ENCODE assay signal across 30 cellular contexts in genomic region chr4:8369426-8370105, GRCh38.
"Had no signal": no experiment of that assay in that cellular context is flagged by ENCODE, and none has a peak within 500 bp of the region (broad histone marks: within the 10 kb centered on the region; RNA-seq: fewer than 3 reads in every experiment).

No MANE protein-coding gene starts in this region.

- DNase-seq: activated CD4-positive, alpha-beta memory T cell treated with anti-CD3 and anti-CD28 coated beads, Interleukin-2, amount 10 ng/mL, durations not matched to agents 7 days and 5 days; activated CD4-positive, alpha-beta T cell treated with anti-CD3 and anti-CD28 coated beads, Interleukin-2, amount 10 ng/mL, durations not matched to agents 24 days and 14 days; activated CD4-positive, CD25-positive, alpha-beta regulatory T cell treated with anti-CD3 and anti-CD28 coated beads, Interleukin-2, amount 50 U/mL, for 72 hours; activated effector memory CD4-positive, alpha-beta T cell treated with Interleukin-2 at 50 U/mL for 16 hours; activated naive CD4-positive, alpha-beta T cell treated with Interleukin-2 at 50 U/mL for 16 hours; activated naive CD8-positive, alpha-beta T cell treated with anti-CD3 and anti-CD28 coated beads, Interleukin-2, amount 10 ng/mL, durations not matched to agents 7 days and 5 days; activated T-cell treated with anti-CD3 and anti-CD28 coated beads, Interleukin-2, amount 50 U/mL, for 48 hours; amniotic stem cell; central memory CD4-positive, alpha-beta T cell; colonic mucosa; effector CD8-positive, alpha-beta T cell; esophagus squamous epithelium; foreskin melanocyte; mesenchymal stem cell; sigmoid colon; small intestine; stimulated activated CD4-positive, alpha-beta T cell treated with anti-CD3 and anti-CD28 coated beads, Interleukin-4, amount 100 ng/mL, for 24 hours; stimulated activated naive CD8-positive, alpha-beta T cell treated with anti-CD3 and anti-CD28 coated beads, Interleukin-15, amount 100 ng/mL, for 72 hours; substantia nigra; T-helper 17 cell; T1000; upper lobe of left lung; WERI-Rb-1 had no signal

- H3K27ac ChIP-seq: colonic mucosa, epithelial cell of prostate, esophagus squamous epithelium, neutrophil, ovary, prostate gland, upper lobe of left lung, vagina, WERI-Rb-1 had no signal

- H3K27me3 ChIP-seq: colonic mucosa, esophagus squamous epithelium, neutrophil, ovary, sigmoid colon, upper lobe of left lung, vagina had no signal

- H3K4me3 ChIP-seq: colonic mucosa, esophagus squamous epithelium, ovary, prostate gland, sigmoid colon, upper lobe of left lung, vagina had no signal

- H3K36me3 Mint-ChIP-seq: activated naive CD8-positive, alpha-beta T cell treated with anti-CD3 and anti-CD28 coated beads, Interleukin-2, amount 10 ng/mL, durations not matched to agents 7 days and 5 days had no signal

- H3K4me3 Mint-ChIP-seq: activated CD4-positive, alpha-beta memory T cell treated with anti-CD3 and anti-CD28 coated beads, Interleukin-2, amount 10 ng/mL, durations not matched to agents 7 days and 5 days; activated CD4-positive, alpha-beta T cell treated with anti-CD3 and anti-CD28 coated beads, Interleukin-2, amount 10 ng/mL, durations not matched to agents 24 days and 14 days; activated naive CD8-positive, alpha-beta T cell treated with anti-CD3 and anti-CD28 coated beads, Interleukin-2, amount 10 ng/mL, durations not matched to agents 7 days and 5 days; nephron; stimulated activated memory B cell treated with anti-CD40 and anti-IgM and Interleukin-4, amounts not matched to agents 10 μg/mL and 1 μg/mL and 100 μg/mL, for 72 hours; stimulated activated naive CD8-positive, alpha-beta T cell treated with anti-CD3 and anti-CD28 coated beads, Interleukin-15, amount 100 ng/mL, for 72 hours; T-helper 17 cell had no signal

- H3K36me3 ChIP-seq: colonic mucosa, ovary, WERI-Rb-1 had no signal

- H3K27ac Mint-ChIP-seq: activated CD4-positive, alpha-beta memory T cell treated with anti-CD3 and anti-CD28 coated beads, Interleukin-2, amount 10 ng/mL, durations not matched to agents 7 days and 5 days; activated CD4-positive, alpha-beta T cell treated with anti-CD3 and anti-CD28 coated beads, Interleukin-2, amount 10 ng/mL, durations not matched to agents 24 days and 14 days; activated naive CD8-positive, alpha-beta T cell treated with anti-CD3 and anti-CD28 coated beads, Interleukin-2, amount 10 ng/mL, durations not matched to agents 7 days and 5 days; nephron; stimulated activated memory B cell treated with anti-CD40 and anti-IgM and Interleukin-4, amounts not matched to agents 10 μg/mL and 1 μg/mL and 100 μg/mL, for 72 hours; T-helper 17 cell had no signal

- H3K9me3 Mint-ChIP-seq: activated CD4-positive, alpha-beta memory T cell treated with anti-CD3 and anti-CD28 coated beads, Interleukin-2, amount 10 ng/mL, durations not matched to agents 7 days and 5 days; activated CD4-positive, alpha-beta T cell treated with anti-CD3 and anti-CD28 coated beads, Interleukin-2, amount 10 ng/mL, durations not matched to agents 24 days and 14 days; activated naive CD8-positive, alpha-beta T cell treated with anti-CD3 and anti-CD28 coated beads, Interleukin-2, amount 10 ng/mL, durations not matched to agents 7 days and 5 days; nephron; stimulated activated memory B cell treated with anti-CD40 and anti-IgM and Interleukin-4, amounts not matched to agents 10 μg/mL and 1 μg/mL and 100 μg/mL, for 72 hours; stimulated activated naive CD8-positive, alpha-beta T cell treated with anti-CD3 and anti-CD28 coated beads, Interleukin-15, amount 100 ng/mL, for 72 hours had no signal

- H3K4me1 Mint-ChIP-seq: activated CD4-positive, alpha-beta memory T cell treated with anti-CD3 and anti-CD28 coated beads, Interleukin-2, amount 10 ng/mL, durations not matched to agents 7 days and 5 days; activated CD4-positive, alpha-beta T cell treated with anti-CD3 and anti-CD28 coated beads, Interleukin-2, amount 10 ng/mL, durations not matched to agents 24 days and 14 days; activated naive CD8-positive, alpha-beta T cell treated with anti-CD3 and anti-CD28 coated beads, Interleukin-2, amount 10 ng/mL, durations not matched to agents 7 days and 5 days; nephron; stimulated activated memory B cell treated with anti-CD40 and anti-IgM and Interleukin-4, amounts not matched to agents 10 μg/mL and 1 μg/mL and 100 μg/mL, for 72 hours; stimulated activated naive CD8-positive, alpha-beta T cell treated with anti-CD3 and anti-CD28 coated beads, Interleukin-15, amount 100 ng/mL, for 72 hours; T-helper 17 cell had no signal

- ATAC-seq: stimulated activated memory B cell treated with anti-CD40 and anti-IgM and Interleukin-4, amounts not matched to agents 10 μg/mL and 1 μg/mL and 100 μg/mL, for 72 hours; T-helper 17 cell had no signal

- H3K4me1 ChIP-seq: colonic mucosa, esophagus squamous epithelium, prostate gland, upper lobe of left lung, vagina had no signal

- H3K27me3 Mint-ChIP-seq: activated CD4-positive, alpha-beta memory T cell treated with anti-CD3 and anti-CD28 coated beads, Interleukin-2, amount 10 ng/mL, durations not matched to agents 7 days and 5 days; activated CD4-positive, alpha-beta T cell treated with anti-CD3 and anti-CD28 coated beads, Interleukin-2, amount 10 ng/mL, durations not matched to agents 24 days and 14 days; activated naive CD8-positive, alpha-beta T cell treated with anti-CD3 and anti-CD28 coated beads, Interleukin-2, amount 10 ng/mL, durations not matched to agents 7 days and 5 days; stimulated activated memory B cell treated with anti-CD40 and anti-IgM and Interleukin-4, amounts not matched to agents 10 μg/mL and 1 μg/mL and 100 μg/mL, for 72 hours; stimulated activated naive CD8-positive, alpha-beta T cell treated with anti-CD3 and anti-CD28 coated beads, Interleukin-15, amount 100 ng/mL, for 72 hours; T-helper 17 cell had no signal

- H3K9me3 ChIP-seq: colonic mucosa, esophagus squamous epithelium, neutrophil, ovary, prostate gland, sigmoid colon, upper lobe of left lung, vagina had no signal
